19 cellular contexts compared by ENCODE assay signal in the genomic region with DNA sequence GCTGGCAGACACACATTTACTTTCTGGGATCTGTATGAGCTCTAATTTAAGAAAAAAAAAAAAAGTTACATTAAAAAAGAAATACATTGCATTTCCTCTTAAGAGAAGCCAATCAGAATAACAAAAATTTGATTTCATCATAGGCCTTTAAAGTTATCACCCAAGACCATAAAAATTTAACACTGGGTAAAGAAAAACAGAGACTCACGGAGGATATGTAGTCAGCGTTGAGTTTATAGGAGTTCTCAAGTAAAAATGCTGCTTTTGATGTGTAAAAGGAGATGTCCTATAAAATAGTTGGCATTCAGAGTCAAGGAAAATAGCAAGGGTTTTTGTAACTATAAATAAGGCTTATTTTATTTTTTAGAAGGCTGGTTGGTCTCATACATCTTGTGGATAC.
DNase-seq lines count a peak whose midpoint lies in the region; ATAC-seq, FAIRE-seq and TF ChIP-seq lines count a peak whose summit lies in the region.
"Had no signal": no experiment of that assay in that cellular context is flagged by ENCODE, and none has a peak within 500 bp of the region (broad histone marks: within the 10 kb centered on the region; RNA-seq: fewer than 3 reads in every experiment).

No MANE protein-coding gene starts in this region.

- H3K27ac ChIP-seq in GM23338 (ENCODE audit: low read depth) (no peak overlapping the region), rectal smooth muscle tissue (ENCODE audit: low read depth, low read length) (peak overlapping the region; percentile 15)
- H3K27ac ChIP-seq: A549, C4-2B had no signal

- H3K9me2 ChIP-seq in GM23338 (ENCODE audit: insufficient read depth), result no peaks in the 10 kb centered on the region

- H3K36me3 Mint-ChIP-seq in GM23338 (ENCODE audit: low read depth), result peaks cover 15% of the 10 kb centered on the region
- H3K36me3 Mint-ChIP-seq in activated naive CD4-positive, alpha-beta T cell treated with anti-CD3 and anti-CD28 coated beads, Interleukin-2, amount 10 ng/mL, durations not matched to agents 7 days and 5 days, result no peaks in the 10 kb centered on the region
- H3K36me3 Mint-ChIP-seq: IgD-negative memory B cell had no signal

- no peak for ATAC-seq in GM23338
- peak; percentile 79 for ATAC-seq in left colon
- ATAC-seq: A549 had no signal

- H3K27ac Mint-ChIP-seq in GM23338, result no peak overlapping the region
- no peak overlapping the region for H3K27ac Mint-ChIP-seq in activated naive CD4-positive, alpha-beta T cell treated with anti-CD3 and anti-CD28 coated beads, Interleukin-2, amount 10 ng/mL, durations not matched to agents 7 days and 5 days
- H3K27ac Mint-ChIP-seq: IgD-negative memory B cell had no signal

- no peak overlapping the region for H3K9ac ChIP-seq in rectal smooth muscle tissue (ENCODE audit: low read length)

- H3K36me3 ChIP-seq in GM23338 (ENCODE audit: insufficient read depth) (peaks cover 8% of the 10 kb centered on the region), rectal smooth muscle tissue (ENCODE audit: control insufficient read depth, insufficient read depth, low read length) (no peaks in the 10 kb centered on the region)

- H3K4me2 ChIP-seq in GM23338, result no peak overlapping the region
- H3K4me2 ChIP-seq: A549 had no signal

- DNase-seq in GM23338 (ENCODE audit: low spot score) (no peak), left colon (no peak), ureter (ENCODE audit: low spot score) (no peak), NCI-H1092 treated with DMSO at 0.1 percent for 48 hours (lab: John Stamatoyannopoulos, UW) (no peak), SKM-1 (lab: John Stamatoyannopoulos, UW; ENCODE audit: unreplicated experiment) (no peak)
- DNase-seq in activated naive CD4-positive, alpha-beta T cell treated with anti-CD3 and anti-CD28 coated beads, Interleukin-2, amount 10 ng/mL, durations not matched to agents 7 days and 5 days, result no peak
- DNase-seq: DMS 273 treated with DMSO at 0.1 percent for 48 hours, Kasumi-1, NCI-H1417 treated with DMSO at 0.1 percent for 48 hours, NCI-H2029, NCI-H2171, NCI-H446 treated with DMSO at 0.1 percent for 48 hours, SIG-M5 had no signal

- H4K20me1 ChIP-seq in GM23338 (replicated peaks; ENCODE audit: insufficient read depth), result no peaks in the 10 kb centered on the region

- peaks cover 30% of the 10 kb centered on the region for H3K4me1 ChIP-seq in GM23338 (ENCODE audit: insufficient read depth)
- peaks cover 2% of the 10 kb centered on the region for H3K4me1 ChIP-seq in rectal smooth muscle tissue (ENCODE audit: control insufficient read depth, insufficient read depth, low read length)
- H3K4me1 ChIP-seq: A549 had no signal

- no peak for TF ChIP-seq CTCF in GM23338 (conservative IDR thresholded peaks at IDR 0.05; ENCODE audit: low read depth in 2 of 2)

- peaks cover 11% of the 10 kb centered on the region for H3K27me3 Mint-ChIP-seq in GM23338 (ENCODE audit: insufficient read depth, low read depth, poor library complexity)
- H3K27me3 Mint-ChIP-seq in activated naive CD4-positive, alpha-beta T cell treated with anti-CD3 and anti-CD28 coated beads, Interleukin-2, amount 10 ng/mL, durations not matched to agents 7 days and 5 days, result peaks cover 12% of the 10 kb centered on the region

- peaks cover 21% of the 10 kb centered on the region for H3K9me3 Mint-ChIP-seq in GM23338
- H3K9me3 Mint-ChIP-seq in activated naive CD4-positive, alpha-beta T cell treated with anti-CD3 and anti-CD28 coated beads, Interleukin-2, amount 10 ng/mL, durations not matched to agents 7 days and 5 days, result peaks cover 8% of the 10 kb centered on the region

- FAIRE-seq in colon (lab: Jason Lieb, UNC), result peak; percentile 5
- FAIRE-seq: A549, GM12892 had no signal

- H2AFZ ChIP-seq in GM23338, result peak overlapping the region; percentile 28; the same call in 1 of the 2 replicates

- intact Hi-C loops in left colon (cut with DNase I, micrococcal nuclease), result loop anchor here in 1 of 2 donors (10.0 kb wide), 1 partner anchor 130 kb away; no protein-coding TSS in a partner anchor

- H3F3A ChIP-seq in GM23338 (replicated peaks; ENCODE audit: low read depth), result no peaks in the 10 kb centered on the region

- H3K4me3 Mint-ChIP-seq in GM23338, result no peak overlapping the region
- H3K4me3 Mint-ChIP-seq in activated naive CD4-positive, alpha-beta T cell treated with anti-CD3 and anti-CD28 coated beads, Interleukin-2, amount 10 ng/mL, durations not matched to agents 7 days and 5 days, result no peak overlapping the region
- H3K4me3 Mint-ChIP-seq: IgD-negative memory B cell had no signal

- H3K79me2 ChIP-seq in GM23338 (replicated peaks; ENCODE audit: insufficient read depth), result no peaks in the 10 kb centered on the region

- H3K27me3 ChIP-seq in GM23338 (ENCODE audit: insufficient read depth), result peaks cover 5% of the 10 kb centered on the region; the same call in 1 of the 2 replicates
- H3K27me3 ChIP-seq in rectal smooth muscle tissue (ENCODE audit: control insufficient read depth, insufficient read depth, low read length), result no peaks in the 10 kb centered on the region

- H3K4me3 ChIP-seq in GM23338 (no peak overlapping the region), rectal smooth muscle tissue (ENCODE audit: low read length) (no peak overlapping the region)
- H3K4me3 ChIP-seq: A549 had no signal

- H3K4me1 Mint-ChIP-seq in GM23338, result peaks cover 23% of the 10 kb centered on the region
- H3K4me1 Mint-ChIP-seq in activated naive CD4-positive, alpha-beta T cell treated with anti-CD3 and anti-CD28 coated beads, Interleukin-2, amount 10 ng/mL, durations not matched to agents 7 days and 5 days, result no peaks in the 10 kb centered on the region
- H3K4me1 Mint-ChIP-seq: IgD-negative memory B cell had no signal

- CTCF ChIA-PET in activated naive CD4-positive, alpha-beta T cell treated with anti-CD3 and anti-CD28 coated beads, Interleukin-2, amount 10 ng/mL, durations not matched to agents 7 days and 5 days (lab: Charles Lee), result no interaction called here

TF ChIP-seq in GM23338, 12 proteins besides CTCF, POLR2A, EP300 and RAD21 (continues in another document):
- TF ChIP-seq, protein P1, sequence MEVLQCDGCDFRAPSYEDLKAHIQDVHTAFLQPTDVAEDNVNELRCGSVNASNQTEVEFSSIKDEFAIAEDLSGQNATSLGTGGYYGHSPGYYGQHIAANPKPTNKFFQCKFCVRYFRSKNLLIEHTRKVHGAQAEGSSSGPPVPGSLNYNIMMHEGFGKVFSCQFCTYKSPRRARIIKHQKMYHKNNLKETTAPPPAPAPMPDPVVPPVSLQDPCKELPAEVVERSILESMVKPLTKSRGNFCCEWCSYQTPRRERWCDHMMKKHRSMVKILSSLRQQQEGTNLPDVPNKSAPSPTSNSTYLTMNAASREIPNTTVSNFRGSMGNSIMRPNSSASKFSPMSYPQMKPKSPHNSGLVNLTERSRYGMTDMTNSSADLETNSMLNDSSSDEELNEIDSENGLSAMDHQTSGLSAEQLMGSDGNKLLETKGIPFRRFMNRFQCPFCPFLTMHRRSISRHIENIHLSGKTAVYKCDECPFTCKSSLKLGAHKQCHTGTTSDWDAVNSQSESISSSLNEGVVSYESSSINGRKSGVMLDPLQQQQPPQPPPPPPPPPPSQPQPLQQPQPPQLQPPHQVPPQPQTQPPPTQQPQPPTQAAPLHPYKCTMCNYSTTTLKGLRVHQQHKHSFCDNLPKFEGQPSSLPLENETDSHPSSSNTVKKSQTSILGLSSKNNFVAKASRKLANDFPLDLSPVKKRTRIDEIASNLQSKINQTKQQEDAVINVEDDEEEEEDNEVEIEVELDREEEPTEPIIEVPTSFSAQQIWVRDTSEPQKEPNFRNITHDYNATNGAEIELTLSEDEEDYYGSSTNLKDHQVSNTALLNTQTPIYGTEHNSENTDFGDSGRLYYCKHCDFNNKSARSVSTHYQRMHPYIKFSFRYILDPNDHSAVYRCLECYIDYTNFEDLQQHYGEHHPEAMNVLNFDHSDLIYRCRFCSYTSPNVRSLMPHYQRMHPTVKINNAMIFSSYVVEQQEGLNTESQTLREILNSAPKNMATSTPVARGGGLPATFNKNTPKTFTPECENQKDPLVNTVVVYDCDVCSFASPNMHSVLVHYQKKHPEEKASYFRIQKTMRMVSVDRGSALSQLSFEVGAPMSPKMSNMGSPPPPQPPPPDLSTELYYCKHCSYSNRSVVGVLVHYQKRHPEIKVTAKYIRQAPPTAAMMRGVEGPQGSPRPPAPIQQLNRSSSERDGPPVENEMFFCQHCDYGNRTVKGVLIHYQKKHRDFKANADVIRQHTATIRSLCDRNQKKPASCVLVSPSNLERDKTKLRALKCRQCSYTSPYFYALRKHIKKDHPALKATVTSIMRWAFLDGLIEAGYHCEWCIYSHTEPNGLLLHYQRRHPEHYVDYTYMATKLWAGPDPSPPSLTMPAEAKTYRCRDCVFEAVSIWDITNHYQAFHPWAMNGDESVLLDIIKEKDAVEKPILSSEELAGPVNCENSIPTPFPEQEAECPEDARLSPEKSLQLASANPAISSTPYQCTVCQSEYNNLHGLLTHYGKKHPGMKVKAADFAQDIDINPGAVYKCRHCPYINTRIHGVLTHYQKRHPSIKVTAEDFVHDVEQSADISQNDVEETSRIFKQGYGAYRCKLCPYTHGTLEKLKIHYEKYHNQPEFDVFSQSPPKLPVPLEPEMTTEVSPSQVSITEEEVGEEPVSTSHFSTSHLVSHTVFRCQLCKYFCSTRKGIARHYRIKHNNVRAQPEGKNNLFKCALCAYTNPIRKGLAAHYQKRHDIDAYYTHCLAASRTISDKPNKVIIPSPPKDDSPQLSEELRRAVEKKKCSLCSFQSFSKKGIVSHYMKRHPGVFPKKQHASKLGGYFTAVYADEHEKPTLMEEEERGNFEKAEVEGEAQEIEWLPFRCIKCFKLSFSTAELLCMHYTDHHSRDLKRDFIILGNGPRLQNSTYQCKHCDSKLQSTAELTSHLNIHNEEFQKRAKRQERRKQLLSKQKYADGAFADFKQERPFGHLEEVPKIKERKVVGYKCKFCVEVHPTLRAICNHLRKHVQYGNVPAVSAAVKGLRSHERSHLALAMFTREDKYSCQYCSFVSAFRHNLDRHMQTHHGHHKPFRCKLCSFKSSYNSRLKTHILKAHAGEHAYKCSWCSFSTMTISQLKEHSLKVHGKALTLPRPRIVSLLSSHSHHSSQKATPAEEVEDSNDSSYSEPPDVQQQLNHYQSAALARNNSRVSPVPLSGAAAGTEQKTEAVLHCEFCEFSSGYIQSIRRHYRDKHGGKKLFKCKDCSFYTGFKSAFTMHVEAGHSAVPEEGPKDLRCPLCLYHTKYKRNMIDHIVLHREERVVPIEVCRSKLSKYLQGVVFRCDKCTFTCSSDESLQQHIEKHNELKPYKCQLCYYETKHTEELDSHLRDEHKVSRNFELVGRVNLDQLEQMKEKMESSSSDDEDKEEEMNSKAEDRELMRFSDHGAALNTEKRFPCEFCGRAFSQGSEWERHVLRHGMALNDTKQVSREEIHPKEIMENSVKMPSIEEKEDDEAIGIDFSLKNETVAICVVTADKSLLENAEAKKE (CRISPR knock-in tag; IDR thresholded peaks at IDR 0.05), result no peak
- TF ChIP-seq EZH2 (IDR thresholded peaks at IDR 0.05; ENCODE audit: low read depth, unreplicated experiment), result no peak
- no peak for TF ChIP-seq ZNF114 (CRISPR knock-in tag; IDR thresholded peaks at IDR 0.05)
